In the genomic region with DNA sequence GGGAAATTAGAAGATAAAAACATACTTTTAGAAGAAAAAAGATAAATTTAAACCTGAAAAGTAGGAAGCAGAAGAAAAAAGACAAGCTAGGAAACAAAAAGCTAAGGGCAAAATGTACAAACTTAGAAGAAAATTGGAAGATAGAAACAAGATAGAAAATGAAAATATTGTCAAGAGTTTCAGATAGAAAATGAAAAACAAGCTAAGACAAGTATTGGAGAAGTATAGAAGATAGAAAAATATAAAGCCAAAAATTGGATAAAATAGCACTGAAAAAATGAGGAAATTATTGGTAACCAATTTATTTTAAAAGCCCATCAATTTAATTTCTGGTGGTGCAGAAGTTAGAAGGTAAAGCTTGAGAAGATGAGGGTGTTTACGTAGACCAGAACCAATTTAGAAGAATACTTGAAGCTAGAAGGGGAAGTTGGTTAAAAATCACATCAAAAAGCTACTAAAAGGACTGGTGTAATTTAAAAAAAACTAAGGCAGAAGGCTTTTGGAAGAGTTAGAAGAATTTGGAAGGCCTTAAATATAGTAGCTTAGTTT, we compare ENCODE assay signal across 9 cellular contexts. TPM values are rescaled to one million over a fixed set of nuclear protein-coding genes. Genes with fewer than 3 reads are reported as not detected.
DNase-seq lines count a peak whose midpoint lies in the region; TF ChIP-seq lines count a peak whose summit lies in the region.
"Had no signal": no experiment of that assay in that cellular context is flagged by ENCODE, and none has a peak within 500 bp of the region (broad histone marks: within the 10 kb centered on the region; RNA-seq: fewer than 3 reads in every experiment).

No MANE protein-coding gene starts in this region.

- peak overlapping the region; percentile 97 for H3K27ac ChIP-seq in PC-9

- CTCF ChIA-PET in PC-9 (lab: Charles Lee): interaction anchor here (0.6 to 1.4 kb wide), 4 partner anchors 26 to 1528 kb away, joined by 3 to 13 read pairs (median 4); no protein-coding TSS in a partner anchor

- no peaks in the 10 kb centered on the region for H3K9me3 ChIP-seq in PC-9 (ENCODE audit: insufficient read depth, low read depth)

- H3K27me3 ChIP-seq in GM06990 (replicated peaks; ENCODE audit: control insufficient read depth, insufficient read depth, low read length) (no peaks in the 10 kb centered on the region), PC-9 (ENCODE audit: insufficient read depth, low read depth) (no peaks in the 10 kb centered on the region)

- H3K4me2 ChIP-seq in PC-9: peak overlapping the region; percentile 99

- peaks cover 77% of the 10 kb centered on the region for H3K79me2 ChIP-seq in PC-9 (ENCODE audit: low read depth)

- no peak overlapping the region for H2AFZ ChIP-seq in PC-9

- POLR2A ChIA-PET in PC-9 (lab: Charles Lee; ENCODE audit: unreplicated experiment): interaction anchor here (0.5 to 2.8 kb wide), 20 partner anchors 8 to 1315 kb away, joined by 3 to 41 read pairs (median 6); a partner anchor contains a TSS

- H3F3A ChIP-seq in PC-9 (ENCODE audit: insufficient read depth, low read depth): peaks cover 75% of the 10 kb centered on the region

- TF ChIP-seq CTCF in GM06990 (IDR thresholded peaks at IDR 0.05; ENCODE audit: insufficient read depth, low read length, poor library complexity, severe bottlenecking): no peak
- no peak for TF ChIP-seq CTCF in PC-9 (conservative IDR thresholded peaks at IDR 0.05)
- TF ChIP-seq CTCF in fibroblast of the aortic adventitia (IDR thresholded peaks at IDR 0.05; ENCODE audit: insufficient read depth, low read length): no peak

- peaks cover 14% of the 10 kb centered on the region for H3K36me3 ChIP-seq in GM06990 (ENCODE audit: control insufficient read depth, insufficient read depth, low read length)
- H3K36me3 ChIP-seq in PC-9 (ENCODE audit: low read depth): peaks cover 49% of the 10 kb centered on the region

- DNase-seq in GM06990 (ENCODE audit: extremely low read depth, insufficient read length) (no peak), PC-9 (no peak), fibroblast of the aortic adventitia (ENCODE audit: low read depth) (no peak), skeletal muscle cell (ENCODE audit: low read depth) (no peak), amniotic stem cell (lab: John Stamatoyannopoulos, UW) (no peak), globus pallidus (ENCODE audit: low spot score) (no peak), posterior vena cava (ENCODE audit: low spot score) (no peak), SKM-1 (lab: John Stamatoyannopoulos, UW; ENCODE audit: unreplicated experiment) (no peak)
- DNase-seq: NCI-H1048 had no signal

- peak overlapping the region; percentile 70 for H3K4me3 ChIP-seq in GM06990 (replicated peaks; ENCODE audit: low read depth, low read length)
- peak overlapping the region; percentile 99 for H3K4me3 ChIP-seq in PC-9
- H3K4me3 ChIP-seq in fibroblast of the aortic adventitia (ENCODE audit: low read depth, low read length): peak overlapping the region; percentile 99
- peak overlapping the region; percentile 82 for H3K4me3 ChIP-seq in skeletal muscle cell (ENCODE audit: low read depth, low read length)

- H3K4me1 ChIP-seq in PC-9 (replicated peaks; ENCODE audit: insufficient read depth): peaks cover 34% of the 10 kb centered on the region

- BruUV-seq in PC-9 (replicated peaks; lab: Mats Ljungman, UMichigan): no TSS peak

- H4K20me1 ChIP-seq in PC-9 (ENCODE audit: insufficient read depth): peaks cover 55% of the 10 kb centered on the region

- intact Hi-C loops in PC-9 (cut with micrococcal nuclease; ENCODE audit: unreplicated experiment): loop anchor here (2.0 to 10.0 kb wide), 3 partner anchors 42 to 285 kb away; a partner anchor contains a TSS
- intact Hi-C loops in posterior vena cava (cut with DNase I): loop anchor here in 1 of 2 donors (2.0 kb wide), 1 partner anchor 77 kb away; a partner anchor contains a TSS

- H3K9me2 ChIP-seq in PC-9 (ENCODE audit: insufficient read depth): no peaks in the 10 kb centered on the region

RNA-seq across cellular contexts. Expression of a gene that starts 0.9 kb away (rescaled TPM):
- total RNA-seq in PC-9 (2021) (6,494 and 7,852 TPM in 2 replicates), fibroblast of the aortic adventitia (ENCODE audit: low replicate concordance) (10,787 and 27,374 TPM in 2 replicates), posterior vena cava (1,000 to 10,000 TPM; 9,235 to 9,828 TPM)

RNA-seq across cellular contexts. Expression of a gene that starts 25.1 kb away (rescaled TPM):
- 106 and 135 TPM in 2 replicates for total RNA-seq in PC-9 (2021)
- 32.1 and 76.8 TPM in 2 replicates for total RNA-seq in fibroblast of the aortic adventitia (ENCODE audit: low replicate concordance)
- total RNA-seq in posterior vena cava: 10 to 100 TPM; 66.3 to 74.3 TPM

RNA-seq across cellular contexts. Expression of a gene that starts 58.4 kb away (rescaled TPM):
- total RNA-seq in PC-9 (2021) (455 and 553 TPM in 2 replicates), fibroblast of the aortic adventitia (ENCODE audit: low replicate concordance) (47.3 and 147 TPM in 2 replicates), posterior vena cava (100 to 1,000 TPM; 127 to 196 TPM)
